ENCODE assay signal across 8 cellular contexts in the genomic region with DNA sequence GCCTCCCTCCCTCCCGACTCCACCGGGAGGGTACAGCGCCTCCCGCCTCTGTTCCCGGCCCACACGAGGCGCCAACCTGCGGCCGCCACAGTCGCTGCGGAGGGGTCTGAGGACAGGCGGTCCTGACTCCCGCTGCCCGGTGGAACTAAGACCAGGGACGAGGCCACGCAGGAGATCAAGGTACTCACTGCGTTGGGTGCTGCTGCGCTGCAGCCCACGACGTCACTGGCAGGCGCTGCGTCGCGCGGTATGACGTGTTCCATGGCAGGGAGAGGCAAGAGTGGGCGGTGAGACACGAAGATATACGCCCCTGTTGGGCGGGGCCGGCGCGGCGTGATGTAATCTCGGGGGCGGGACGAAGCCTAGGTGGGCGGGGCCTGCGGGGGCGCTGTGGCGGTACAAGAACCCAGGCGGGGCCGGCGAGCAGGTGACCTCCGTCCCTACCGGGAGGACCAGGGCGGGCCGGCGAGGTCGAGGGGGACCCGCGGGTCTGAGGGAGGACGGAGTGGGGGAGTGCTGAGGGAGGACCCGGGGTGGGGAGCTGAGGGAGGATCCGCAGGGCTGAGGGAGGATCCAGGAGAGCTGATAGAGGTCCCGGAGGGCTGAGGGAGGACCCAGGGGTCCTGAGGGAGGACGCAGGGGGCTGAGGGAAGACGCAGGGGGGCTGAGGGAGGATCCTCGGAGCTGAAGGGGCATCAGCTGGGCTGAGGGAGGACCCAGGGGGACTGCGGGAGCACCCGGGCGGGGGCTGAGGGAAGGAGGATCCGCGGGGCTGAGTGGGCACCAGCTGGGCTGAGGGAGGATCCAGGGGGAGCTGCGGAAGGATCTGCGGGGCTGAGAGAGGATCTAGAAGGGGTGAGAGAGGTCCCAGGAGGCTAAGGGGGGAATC. TPM values are rescaled to one million over a fixed set of nuclear protein-coding genes. Genes with fewer than 3 reads are reported as not detected.
DNase-seq lines count a peak whose midpoint lies in the region; ATAC-seq and TF ChIP-seq lines count a peak whose summit lies in the region.

A gene (minus strand): TSS at position 227 of the 889 bp plus-strand sequence. CDS start 1,039 bp downstream, outside the sequence.

- intact Hi-C loops in left ventricle myocardium inferior (cut with micrococcal nuclease) (no loop called here), prostate gland (cut with DNase I) (loop anchor here (2.0 to 5.0 kb wide), 2 partner anchors 27 to 38 kb away; a partner anchor contains a TSS)

- WGBS in prostate gland = under 1% methylated on average over 63 of the region's 66 CpGs
- under 1% methylated on average over 66 of the region's 66 CpGs for WGBS in urinary bladder

- H3K27ac Mint-ChIP-seq in T-helper 1 cell treated with Interleukin-12 subunit alpha and Interleukin-12 subunit beta and Interleukin-4 antibody, amounts not matched to agents 30 μg/mL and 1 μg/mL, for 36 hours = peak within 1 kb of the TSS; percentile 94

- H3K9me3 Mint-ChIP-seq in T-helper 1 cell treated with Interleukin-12 subunit alpha and Interleukin-12 subunit beta and Interleukin-4 antibody, amounts not matched to agents 30 μg/mL and 1 μg/mL, for 36 hours = no peaks in the 10 kb centered on the region

- H3K4me1 ChIP-seq in left ventricle myocardium inferior (peaks cover 39% of the 10 kb centered on the region), prostate gland (replicated peaks) (peaks cover 3% of the 10 kb centered on the region), urinary bladder (ENCODE audit: insufficient read depth) (no peaks in the 10 kb centered on the region)

- TF ChIP-seq POLR2A in GM15510 (IDR thresholded peaks at IDR 0.05; ENCODE audit: borderline replicate concordance, extremely low read depth, insufficient read length) (peak; percentile 96), prostate gland (IDR thresholded peaks at IDR 0.05) (peak; percentile 95)

- H3K27ac ChIP-seq in left ventricle myocardium inferior (replicated peaks) (peak within 1 kb of the TSS; percentile 92), prostate gland (peak within 1 kb of the TSS; percentile 92 to 93), urinary bladder (ENCODE audit: low read depth) (peak within 1 kb of the TSS; percentile 86)

- no peaks in the 10 kb centered on the region for H3K27me3 Mint-ChIP-seq in T-helper 1 cell treated with Interleukin-12 subunit alpha and Interleukin-12 subunit beta and Interleukin-4 antibody, amounts not matched to agents 30 μg/mL and 1 μg/mL, for 36 hours (ENCODE audit: low read depth)

- H3K9me3 ChIP-seq in left ventricle myocardium inferior (replicated peaks) (no peaks in the 10 kb centered on the region), prostate gland (no peaks in the 10 kb centered on the region)

- peak; percentile 89 for ATAC-seq in HG02885 (IDR thresholded peaks at IDR 0.05; ENCODE audit: poor library complexity, unreplicated experiment)

- H3K4me3 ChIP-seq in left ventricle myocardium inferior (peak within 1 kb of the TSS; percentile 100), prostate gland (peak within 1 kb of the TSS; percentile 83 to 96), urinary bladder (ENCODE audit: low read depth, low read length) (peak within 1 kb of the TSS; percentile 58)

- peaks cover 2% of the 10 kb centered on the region for H3K36me3 Mint-ChIP-seq in T-helper 1 cell treated with Interleukin-12 subunit alpha and Interleukin-12 subunit beta and Interleukin-4 antibody, amounts not matched to agents 30 μg/mL and 1 μg/mL, for 36 hours (ENCODE audit: low read depth)

- peak within 1 kb of the TSS; percentile 89 for H3K4me3 Mint-ChIP-seq in T-helper 1 cell treated with Interleukin-12 subunit alpha and Interleukin-12 subunit beta and Interleukin-4 antibody, amounts not matched to agents 30 μg/mL and 1 μg/mL, for 36 hours

- H3K36me3 ChIP-seq in left ventricle myocardium inferior (peaks cover 24% of the 10 kb centered on the region), prostate gland (no peaks in the 10 kb centered on the region), urinary bladder (ENCODE audit: insufficient read depth) (no peaks in the 10 kb centered on the region)

- DNase-seq in NCI-H1694 (lab: John Stamatoyannopoulos, UW) = peak; percentile 91
- peak; percentile 90 for DNase-seq in amniotic stem cell (lab: John Stamatoyannopoulos, UW)
- DNase-seq in left ventricle myocardium inferior = peak; percentile 97
- DNase-seq in prostate gland (ENCODE audit: low spot score) = peak; percentile 98

- H3K27me3 ChIP-seq in left ventricle myocardium inferior (ENCODE audit: low read depth) (no peaks in the 10 kb centered on the region), prostate gland (replicated peaks; ENCODE audit: insufficient read depth) (no peaks in the 10 kb centered on the region)

- peaks cover 16% of the 10 kb centered on the region for H3K4me1 Mint-ChIP-seq in T-helper 1 cell treated with Interleukin-12 subunit alpha and Interleukin-12 subunit beta and Interleukin-4 antibody, amounts not matched to agents 30 μg/mL and 1 μg/mL, for 36 hours (ENCODE audit: low read depth)

- TF ChIP-seq CTCF in left ventricle myocardium inferior (IDR thresholded peaks at IDR 0.05; ENCODE audit: borderline replicate concordance) (peak; percentile 28), prostate gland (IDR thresholded peaks at IDR 0.05) (peak in 3 of 4 experiments; percentile 16 to 42 (median 39))

RNA-seq across cellular contexts. Expression of the gene that starts here (rescaled TPM):
- total RNA-seq in left ventricle myocardium inferior = 51.0 TPM
- total RNA-seq in prostate gland = 100 to 1,000 TPM; 120 to 136 TPM
- 22.5 TPM for total RNA-seq in urinary bladder
- 109 TPM for polyA plus RNA-seq in urinary bladder

Comparison
In these comparisons a context has a peak if more than half of its experiments do, and no peak if none do; other contexts are left out.
1. Peak in every context shown above with its lines: DNase-seq, ATAC-seq, H3K4me3 ChIP-seq and H3K27ac ChIP-seq.